Comparison of ENCODE assay signal across 8 cellular contexts in genomic region chr5:6583049-6583880, GRCh38.
DNase-seq lines count a peak whose midpoint lies in the region; ATAC-seq lines count a peak whose summit lies in the region.

No MANE protein-coding gene starts in this region.

- H3K9ac ChIP-seq in ES-I3 (ENCODE audit: low read depth, low read length): peak overlapping the region; percentile 59

- no peaks in the 10 kb centered on the region for H3K9me3 ChIP-seq in ES-I3 (ENCODE audit: control insufficient read depth, insufficient read depth, low read length)

- H3K4me1 ChIP-seq in ES-I3 (ENCODE audit: insufficient read depth, low read length): peaks cover 6% of the 10 kb centered on the region; the same call in 1 of the 2 replicates

- H3K4me3 ChIP-seq in iPS-11a (ENCODE audit: low read depth, low read length) (peak overlapping the region; percentile 28), skin epidermis (peak overlapping the region in 4 of 7 experiments; percentile 6 to 40 (median 31))

- DNase-seq in stimulated activated CD8-positive, alpha-beta memory T cell treated with anti-CD3 and anti-CD28 coated beads, Interleukin-4, amount 100 ng/mL, for 48 hours: no peak

- H3K27ac ChIP-seq in angular gyrus (ENCODE audit: low read depth, low read length) (peak overlapping the region; percentile 48), skin epidermis (no peak overlapping the region)

- H3K36me3 ChIP-seq in ES-I3 (ENCODE audit: insufficient read depth, low read length): no peaks in the 10 kb centered on the region

- ATAC-seq in HG02798 (IDR thresholded peaks at IDR 0.05; ENCODE audit: poor library complexity, unreplicated experiment) (peak; percentile 42), GM18519 (IDR thresholded peaks at IDR 0.05; ENCODE audit: low FRiP score, unreplicated experiment) (no peak), GM21529 (IDR thresholded peaks at IDR 0.05; ENCODE audit: unreplicated experiment) (no peak)
